ENCODE assay signal across 1 cellular context in genomic region chr1:206634365-206635079, GRCh38.
A peak's percentile ranks its signal among the peaks of the same experiment; 100 is the strongest.
TF ChIP-seq lines count a peak whose summit lies in the region.

No MANE protein-coding gene starts in this region.

TF ChIP-seq in GM12878, 131 proteins besides CTCF, POLR2A, EP300 and RAD21:
- TF ChIP-seq, protein P1, sequence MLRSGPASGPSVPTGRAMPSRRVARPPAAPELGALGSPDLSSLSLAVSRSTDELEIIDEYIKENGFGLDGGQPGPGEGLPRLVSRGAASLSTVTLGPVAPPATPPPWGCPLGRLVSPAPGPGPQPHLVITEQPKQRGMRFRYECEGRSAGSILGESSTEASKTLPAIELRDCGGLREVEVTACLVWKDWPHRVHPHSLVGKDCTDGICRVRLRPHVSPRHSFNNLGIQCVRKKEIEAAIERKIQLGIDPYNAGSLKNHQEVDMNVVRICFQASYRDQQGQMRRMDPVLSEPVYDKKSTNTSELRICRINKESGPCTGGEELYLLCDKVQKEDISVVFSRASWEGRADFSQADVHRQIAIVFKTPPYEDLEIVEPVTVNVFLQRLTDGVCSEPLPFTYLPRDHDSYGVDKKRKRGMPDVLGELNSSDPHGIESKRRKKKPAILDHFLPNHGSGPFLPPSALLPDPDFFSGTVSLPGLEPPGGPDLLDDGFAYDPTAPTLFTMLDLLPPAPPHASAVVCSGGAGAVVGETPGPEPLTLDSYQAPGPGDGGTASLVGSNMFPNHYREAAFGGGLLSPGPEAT (IDR thresholded peaks at IDR 0.05; ENCODE audit: low read depth) = peak; percentile 21; the same call in 1 of the 2 replicates
- TF ChIP-seq TBL1XR1 (IDR thresholded peaks at IDR 0.05; ENCODE audit: low read depth, low read length) (no peak), SMC3 (IDR thresholded peaks at IDR 0.05; ENCODE audit: borderline replicate concordance, low read length) (peak; percentile 77; the same call in 1 of the 2 replicates), YY1 (IDR thresholded peaks at IDR 0.05; ENCODE audit: low read depth, low read length) (peak; percentile 58; the same call in 1 of the 2 replicates), RB1 (IDR thresholded peaks at IDR 0.05; ENCODE audit: borderline replicate concordance) (0 out of 2 replicates have a peak, but pooled peaks have one; percentile 4), WRNIP1 (IDR thresholded peaks at IDR 0.05; ENCODE audit: borderline replicate concordance, low read depth, low read length) (0 out of 2 replicates have a peak, but pooled peaks have one; percentile 68), NBN (IDR thresholded peaks at IDR 0.05) (no peak), FOXM1 (IDR thresholded peaks at IDR 0.05; ENCODE audit: low read depth, low read length) (no peak), SPI1 (IDR thresholded peaks at IDR 0.05; ENCODE audit: borderline replicate concordance, insufficient read depth, low read depth, low read length) (0 out of 2 replicates have a peak, but pooled peaks have one; percentile 8), IKZF2 (IDR thresholded peaks at IDR 0.05) (0 out of 4 replicates have a peak, but pooled peaks of 1 of the 2 experiments have one; percentile 30), CEBPB (IDR thresholded peaks at IDR 0.05; ENCODE audit: borderline replicate concordance in 1 of 2, low read depth in 2 of 2, low read length in 2 of 2) (no peak), SIN3A (IDR thresholded peaks at IDR 0.05; ENCODE audit: low read depth, low read length) (no peak), POU2F2 (IDR thresholded peaks at IDR 0.05; ENCODE audit: borderline replicate concordance, low read depth, low read length) (0 out of 3 replicates have a peak, but pooled peaks have one; percentile 23), RUNX3 (IDR thresholded peaks at IDR 0.05; ENCODE audit: low read length) (0 out of 2 replicates have a peak, but pooled peaks have one; percentile 9), HDAC2 (IDR thresholded peaks at IDR 0.05) (no peak)
TF ChIP-seq in GM12878: peak in this region for 9.
